Comparison of ENCODE assay signal across 41 cellular contexts in the genomic region with DNA sequence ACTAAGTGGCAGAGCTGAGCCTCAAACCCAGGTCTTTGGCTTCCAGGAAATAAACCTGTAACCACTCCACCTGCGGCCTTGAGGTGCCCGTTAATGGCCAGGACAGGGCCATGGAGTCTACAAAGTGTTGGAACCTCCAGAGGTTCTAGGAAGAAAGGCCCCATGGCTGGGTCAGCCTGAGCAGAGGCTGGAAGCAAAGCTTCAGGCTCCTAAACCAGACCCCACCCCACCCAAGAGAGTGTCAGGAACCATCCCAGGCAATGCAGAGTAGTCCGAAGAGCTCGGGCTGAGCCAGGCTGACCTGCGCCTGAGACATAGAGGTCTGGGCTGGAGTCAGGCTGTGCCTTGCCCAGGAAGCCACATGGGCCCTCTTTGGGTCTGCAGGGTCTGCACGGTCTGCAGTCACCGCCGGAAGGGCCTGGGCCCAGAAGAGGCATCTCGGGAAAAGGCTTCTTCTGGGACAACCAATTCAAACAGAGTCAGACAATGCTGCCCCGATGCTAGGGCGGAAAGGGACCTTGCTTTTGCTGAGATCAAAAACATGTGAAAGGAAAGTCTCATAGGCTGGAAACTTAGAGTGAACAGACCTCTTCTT. TPM values are rescaled to one million over a fixed set of nuclear protein-coding genes. Genes with fewer than 3 reads are reported as not detected.
"Had no signal": no experiment of that assay in that cellular context is flagged by ENCODE, and none has a peak within 500 bp of the region (broad histone marks: within the 10 kb centered on the region; RNA-seq: fewer than 3 reads in every experiment).

No MANE protein-coding gene starts in this region.

- H3K27ac ChIP-seq: body of pancreas, breast epithelium, Peyer's patch, WERI-Rb-1 had no signal

- H3K9me3 ChIP-seq: adrenal gland, body of pancreas, breast epithelium, Peyer's patch had no signal

- H3K4me3 ChIP-seq: adrenal gland, body of pancreas, breast epithelium, Peyer's patch had no signal

- H3K27me3 ChIP-seq: adrenal gland, body of pancreas, breast epithelium, Peyer's patch had no signal

- H3K36me3 ChIP-seq: adrenal gland, breast epithelium, Peyer's patch, WERI-Rb-1 had no signal

- DNase-seq: activated CD4-positive, alpha-beta memory T cell treated with anti-CD3 and anti-CD28 coated beads, Interleukin-2, amount 10 ng/mL, durations not matched to agents 7 days and 5 days; activated CD4-positive, alpha-beta T cell treated with anti-CD3 and anti-CD28 coated beads for 1 hour; activated CD4-positive, alpha-beta T cell treated with anti-CD3 and anti-CD28 coated beads for 48 hours; activated CD4-positive, CD25-positive, alpha-beta regulatory T cell; activated CD8-positive, alpha-beta memory T cell treated with anti-CD3 and anti-CD28 coated beads for 24 hours; activated CD8-positive, alpha-beta memory T cell treated with anti-CD3 and anti-CD28 coated beads, Interleukin-2, amount 10 ng/mL, durations not matched to agents 7 days and 5 days; activated gamma-delta T cell treated with Interleukin-2 at 50 U/mL for 16 hours; activated naive CD4-positive, alpha-beta T cell treated with anti-CD3 and anti-CD28 coated beads for 36 hours; activated T-cell treated with anti-CD3 and anti-CD28 coated beads, Interleukin-2, amount 50 U/mL, for 24 hours; Karpas-422; KBM-7; NCI-H1105; NCI-H1417 treated with DMSO at 0.1 percent for 48 hours; NCI-H187 treated with DMSO at 0.1 percent for 48 hours; NCI-H2081; NCI-H2171 treated with DMSO at 0.1 percent for 48 hours; NCI-H2227 treated with DMSO at 0.1 percent for 48 hours; NCI-H446; NCI-H510A treated with DMSO at 0.1 percent for 48 hours; NCI-H526 treated with DMSO at 0.1 percent for 48 hours; NCI-H82; NK-92 treated with Interleukin-12 subunit alpha and Interleukin-12 subunit beta, amount 100 ng/mL, for 24 hours; PC-3; RPMI8226; SHP77 treated with DMSO at 0.1 percent for 48 hours; T-helper 1 cell; T-helper 2 cell; T-helper 9 cell; WERI-Rb-1 had no signal

- ATAC-seq: activated CD8-positive, alpha-beta memory T cell treated with anti-CD3 and anti-CD28 coated beads, Interleukin-2, amount 10 ng/mL, durations not matched to agents 7 days and 5 days; activated naive CD4-positive, alpha-beta T cell treated with anti-CD3 and anti-CD28 coated beads, Interleukin-2, amount 50 U/mL, for 72 hours; body of pancreas; PC-3; SK-N-SH treated with all-trans-retinoic acid at 6 μM for 48 hours had no signal

- H3K4me1 ChIP-seq: body of pancreas, breast epithelium, Peyer's patch had no signal

RNA-seq across cellular contexts. Expression of gene CIB4, which starts 6.4 kb away (rescaled TPM):
- total RNA-seq: activated CD4-positive, alpha-beta memory T cell treated with anti-CD3 and anti-CD28 coated beads, Interleukin-2, amount 10 ng/mL, durations not matched to agents 7 days and 5 days; activated CD8-positive, alpha-beta memory T cell treated with anti-CD3 and anti-CD28 coated beads, Interleukin-2, amount 10 ng/mL, durations not matched to agents 7 days and 5 days; activated naive CD4-positive, alpha-beta T cell treated with anti-CD3 and anti-CD28 coated beads for 36 hours; activated naive CD4-positive, alpha-beta T cell treated with anti-CD3 and anti-CD28 coated beads, Interleukin-2, amount 50 U/mL, for 72 hours; activated T-helper 2 cell treated with anti-CD3 and anti-CD28 coated beads, Interferon-gamma antibody, Interleukin-2, Interleukin-4, amounts not matched to agents 10 μg/mL and 5 μg/mL and 100 μg/mL, durations not matched to agents 14 hours and 24 hours and 36 hours; astrocyte; body of pancreas; breast epithelium; cardiac septum; MCF 10A; PC-3; Peyer's patch; SK-MEL-5 had no signal
- polyA plus RNA-seq: IgD-negative memory B cell had no signal

RNA-seq across cellular contexts. Expression of gene KCNK3, which starts 57.8 kb away (rescaled TPM):
- total RNA-seq: activated CD4-positive, alpha-beta memory T cell treated with anti-CD3 and anti-CD28 coated beads, Interleukin-2, amount 10 ng/mL, durations not matched to agents 7 days and 5 days; activated CD8-positive, alpha-beta memory T cell treated with anti-CD3 and anti-CD28 coated beads, Interleukin-2, amount 10 ng/mL, durations not matched to agents 7 days and 5 days; activated naive CD4-positive, alpha-beta T cell treated with anti-CD3 and anti-CD28 coated beads for 36 hours; activated naive CD4-positive, alpha-beta T cell treated with anti-CD3 and anti-CD28 coated beads, Interleukin-2, amount 50 U/mL, for 72 hours; activated T-helper 2 cell treated with anti-CD3 and anti-CD28 coated beads, Interferon-gamma antibody, Interleukin-2, Interleukin-4, amounts not matched to agents 10 μg/mL and 5 μg/mL and 100 μg/mL, durations not matched to agents 14 hours and 24 hours and 36 hours; MCF 10A; SK-MEL-5 had no signal
- polyA plus RNA-seq: IgD-negative memory B cell had no signal
